Comparison of ENCODE assay signal across 23 cellular contexts in genomic region chr2:162435676-162436075, GRCh38.
A peak's percentile ranks its signal among the peaks of the same experiment; 100 is the strongest.
DNase-seq lines count a peak whose midpoint lies in the region; ATAC-seq lines count a peak whose summit lies in the region.
"Had no signal": no experiment of that assay in that cellular context is flagged by ENCODE, and none has a peak within 500 bp of the region (broad histone marks: within the 10 kb centered on the region; RNA-seq: fewer than 3 reads in every experiment).

No MANE protein-coding gene starts in this region.

- ATAC-seq in GM21723 (IDR thresholded peaks at IDR 0.05; ENCODE audit: unreplicated experiment) = no peak
- ATAC-seq: natural killer cell had no signal

- DNase-seq in COLO829 (ENCODE audit: low spot score) = peak; percentile 12
- DNase-seq in HS-27A (ENCODE audit: low read depth) = peak; percentile 12
- DNase-seq in SW480 (ENCODE audit: low spot score) = peak; percentile 17
- peak; percentile 9 for DNase-seq in glomerular visceral epithelial cell (ENCODE audit: extremely low spot score)
- DNase-seq in NCI-H345 (lab: John Stamatoyannopoulos, UW) = no peak
- no peak for DNase-seq in epidermal melanocyte (ENCODE audit: insufficient read length, low spot score)
- DNase-seq in activated CD4-positive, CD25-positive, alpha-beta regulatory T cell treated with anti-CD3 and anti-CD28 coated beads, Interleukin-2, amount 50 U/mL, for 72 hours = no peak
- DNase-seq: activated CD4-positive, alpha-beta T cell treated with anti-CD3 and anti-CD28 coated beads, Interleukin-2, amount 50 U/mL, for 4 hours; activated gamma-delta T cell treated with Interleukin-2 at 50 U/mL for 16 hours; amniotic stem cell; C1 segment of cervical spinal cord; cerebellar nuclear complex; effector CD4-positive, alpha-beta T cell; HFFc6; KBM-7; natural killer cell; NCI-H1048; NCI-H2081; NCI-H526; SIG-M5; spleen; substantia nigra had no signal

Comparison
In these comparisons a context has a peak if more than half of its experiments do, and no peak if none do; other contexts are left out.
1. DNase-seq: peak in COLO829 (single experiment), HS-27A (single experiment), SW480 (single experiment) and glomerular visceral epithelial cell (single experiment); none in NCI-H345 (single experiment), epidermal melanocyte (single experiment) and activated CD4-positive, CD25-positive, alpha-beta regulatory T cell treated with anti-CD3 and anti-CD28 coated beads, Interleukin-2, amount 50 U/mL, for 72 hours (single experiment).